ENCODE assay signal across 21 cellular contexts in genomic region chr2:228655341-228655740, GRCh38.
DNase-seq lines count a peak whose midpoint lies in the region; ATAC-seq and TF ChIP-seq lines count a peak whose summit lies in the region.
"Had no signal": no experiment of that assay in that cellular context is flagged by ENCODE, and none has a peak within 500 bp of the region (broad histone marks: within the 10 kb centered on the region; RNA-seq: fewer than 3 reads in every experiment).

No MANE protein-coding gene starts in this region.

- H3K4me2 ChIP-seq in PC-3 (ENCODE audit: low read length), result peak overlapping the region; percentile 26

- no peak for TF ChIP-seq EP300 in esophagus muscularis mucosa (IDR thresholded peaks at IDR 0.05)

- no peaks in the 10 kb centered on the region for H3K9me2 ChIP-seq in PC-3 (replicated peaks; ENCODE audit: low read length)

- no peak for TF ChIP-seq POLR2A in esophagus muscularis mucosa (IDR thresholded peaks at IDR 0.05; ENCODE audit: low read depth)

- no peaks in the 10 kb centered on the region for H3F3A ChIP-seq in PC-3 (ENCODE audit: low read length, unreplicated experiment)

- POLR2A ChIA-PET in PC-3 (lab: Charles Lee; ENCODE audit: unreplicated experiment), result no interaction called here

- H3K9me3 ChIP-seq in PC-3 (ENCODE audit: low read length), result no peaks in the 10 kb centered on the region
- no peaks in the 10 kb centered on the region for H3K9me3 ChIP-seq in colonic mucosa
- no peaks in the 10 kb centered on the region for H3K9me3 ChIP-seq in esophagus muscularis mucosa
- H3K9me3 ChIP-seq: Peyer's patch had no signal

- H3K4me1 ChIP-seq in PC-3 (ENCODE audit: insufficient read depth, low read length) (peaks cover 34% of the 10 kb centered on the region), colonic mucosa (no peaks in the 10 kb centered on the region), esophagus muscularis mucosa (no peaks in the 10 kb centered on the region)
- H3K4me1 ChIP-seq: Peyer's patch had no signal

- no TSS peak for BruUV-seq in PC-3 (replicated peaks; lab: Mats Ljungman, UMichigan)

- no peaks in the 10 kb centered on the region for H4K20me1 ChIP-seq in PC-3 (ENCODE audit: low read length)

- H3K36me3 ChIP-seq in PC-3 (ENCODE audit: low read depth, low read length) (no peaks in the 10 kb centered on the region), colonic mucosa (no peaks in the 10 kb centered on the region), esophagus muscularis mucosa (no peaks in the 10 kb centered on the region)
- H3K36me3 ChIP-seq: Peyer's patch had no signal

- CTCF ChIA-PET in PC-3 (lab: Charles Lee), result no interaction called here

- H3K27me3 ChIP-seq in PC-3 (ENCODE audit: low read length), result no peaks in the 10 kb centered on the region
- H3K27me3 ChIP-seq in colonic mucosa, result no peaks in the 10 kb centered on the region
- H3K27me3 ChIP-seq in esophagus muscularis mucosa, result no peaks in the 10 kb centered on the region
- H3K27me3 ChIP-seq: Peyer's patch had no signal

- intact Hi-C loops in PC-3 (cut with micrococcal nuclease) (loop anchor here (1.0 to 10.0 kb wide), 5 partner anchors 87 to 718 kb away; no protein-coding TSS in a partner anchor), colonic mucosa (cut with DNase I) (loop anchor here (5.0 kb wide), 4 partner anchors 253 to 763 kb away; no protein-coding TSS in a partner anchor), esophagus muscularis mucosa (cut with DNase I) (no loop called here)

- TF ChIP-seq CTCF in PC-3 (conservative IDR thresholded peaks at IDR 0.05; ENCODE audit: low read depth, low read length), result no peak
- TF ChIP-seq CTCF in colonic mucosa (IDR thresholded peaks at IDR 0.05), result no peak
- no peak for TF ChIP-seq CTCF in esophagus muscularis mucosa (IDR thresholded peaks at IDR 0.05)

- ATAC-seq in PC-3 (peak; percentile 88), HG02588 (IDR thresholded peaks at IDR 0.05; ENCODE audit: unreplicated experiment) (no peak)
- ATAC-seq: HepG2, SK-N-SH treated with all-trans-retinoic acid at 6 μM for 48 hours, T-cell had no signal

- DNase-seq in A172 (ENCODE audit: low spot score), result peak; percentile 12
- peak; percentile 31 for DNase-seq in HCEC 1CT
- DNase-seq in PC-3, result peak; percentile 76
- DNase-seq in iris pigment epithelial cell (ENCODE audit: low read depth), result peak; percentile 10
- no peak for DNase-seq in colonic mucosa
- no peak for DNase-seq in esophagus muscularis mucosa (ENCODE audit: extremely low spot score)
- DNase-seq in D341Med (ENCODE audit: low spot score), result no peak
- DNase-seq: 8988T, COR-L47, KG1, NCI-H1417, NCI-H187, NCI-H2107, NCI-H2227 treated with DMSO at 0.1 percent for 48 hours, NCI-H524 treated with DMSO at 0.1 percent for 48 hours, Peyer's patch, SHP77 treated with DMSO at 0.1 percent for 48 hours, T-cell had no signal

- no peak overlapping the region for H2AFZ ChIP-seq in PC-3 (ENCODE audit: low read length)

- H3K4me3 ChIP-seq in PC-3 (ENCODE audit: low read length), result no peak overlapping the region
- H3K4me3 ChIP-seq in colonic mucosa, result no peak overlapping the region
- no peak overlapping the region for H3K4me3 ChIP-seq in esophagus muscularis mucosa
- H3K4me3 ChIP-seq: Peyer's patch had no signal

- WGBS in esophagus muscularis mucosa, result 83% methylated on average over 3 of the region's 3 CpGs

- H3K27ac ChIP-seq in PC-3 (ENCODE audit: low read length) (peak overlapping the region; percentile 48), colonic mucosa (no peak overlapping the region), esophagus muscularis mucosa (replicated peaks in 1 of 4) (no peak overlapping the region)
- H3K27ac ChIP-seq: Peyer's patch had no signal

- H3K9ac ChIP-seq in PC-3 (ENCODE audit: low read length), result peak overlapping the region; percentile 18; the same call in 1 of the 2 replicates
- H3K9ac ChIP-seq in colonic mucosa (ENCODE audit: low read depth in 2 of 2, low read length in 2 of 2), result no peak overlapping the region

- H3K79me2 ChIP-seq in PC-3 (ENCODE audit: low read length), result no peaks in the 10 kb centered on the region

Comparison
In these comparisons a context has a peak if more than half of its experiments do, and no peak if none do; other contexts are left out.
1. DNase-seq: peak in A172 (single experiment), HCEC 1CT (single experiment), PC-3 (single experiment) and iris pigment epithelial cell (single experiment); none in colonic mucosa (single experiment), esophagus muscularis mucosa (single experiment) and D341Med (single experiment).